ENCODE assay signal across 18 cellular contexts in the genomic region with DNA sequence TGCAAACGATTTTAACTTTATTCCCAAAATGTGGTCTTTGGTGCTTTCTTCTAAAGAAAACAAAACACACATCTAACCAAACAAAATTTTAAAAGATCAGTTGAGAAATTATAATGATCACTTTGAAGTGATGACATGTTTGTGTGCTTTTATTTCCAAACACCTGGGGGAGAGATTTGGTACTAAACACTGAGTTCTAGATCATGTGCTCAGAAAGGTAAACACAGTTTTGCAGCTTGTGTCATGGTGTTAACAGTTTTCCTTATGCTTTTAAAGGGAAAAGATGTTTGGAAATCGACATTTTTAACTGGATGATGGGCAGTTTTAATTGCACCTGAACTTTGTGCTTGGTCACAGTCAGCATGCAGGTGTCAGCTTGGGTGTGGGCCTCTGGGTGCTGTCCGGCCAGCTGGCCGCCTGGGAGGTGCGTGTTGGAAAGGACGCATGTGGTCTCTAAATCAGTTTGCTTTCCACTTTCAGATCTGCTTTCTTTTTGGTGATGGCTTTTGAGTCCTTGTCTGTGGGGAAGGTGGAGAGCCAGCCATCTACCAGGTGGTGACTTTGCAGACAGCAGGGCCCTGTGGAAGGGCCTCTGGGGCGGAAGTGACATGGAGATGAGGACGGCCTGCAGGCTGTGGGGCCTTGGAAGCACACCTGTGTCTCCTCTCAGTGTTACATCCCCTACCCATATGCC. TPM values are rescaled to one million over a fixed set of nuclear protein-coding genes. Genes with fewer than 3 reads are reported as not detected.
A peak's percentile ranks its signal among the peaks of the same experiment; 100 is the strongest.
DNase-seq lines count a peak whose midpoint lies in the region; ATAC-seq and TF ChIP-seq lines count a peak whose summit lies in the region.
"Had no signal": no experiment of that assay in that cellular context is flagged by ENCODE, and none has a peak within 500 bp of the region (broad histone marks: within the 10 kb centered on the region; RNA-seq: fewer than 3 reads in every experiment).

No MANE protein-coding gene starts in this region.

- H3K4me3 ChIP-seq in CD4-positive, alpha-beta memory T cell (ENCODE audit: low read length in 2 of 2), result no peak overlapping the region
- H3K4me3 ChIP-seq: thoracic aorta had no signal

- POLR2A ChIA-PET in CD4-positive, alpha-beta memory T cell (lab: Charles Lee; ENCODE audit: partially characterized antibody), result interaction anchor here (0.6 kb wide), 1 partner anchor 16 kb away, joined by 3 read pairs; no protein-coding TSS in a partner anchor
- POLR2A ChIA-PET in WTC11 (lab: Charles Lee), result no interaction called here

- peaks cover 31 to 61% (median 40%) of the 10 kb centered on the region in 4 donors for H3K4me1 Mint-ChIP-seq in CD4-positive, alpha-beta memory T cell
- peaks cover 27% of the 10 kb centered on the region for H3K4me1 Mint-ChIP-seq in WTC11
- H3K4me1 Mint-ChIP-seq in progenitor cell of endocrine pancreas (ENCODE audit: low read depth), result no peaks in the 10 kb centered on the region

- H3K9me3 ChIP-seq in CD4-positive, alpha-beta memory T cell (ENCODE audit: control insufficient read depth in 1 of 2, low read length in 2 of 2), result no peaks in the 10 kb centered on the region
- H3K9me3 ChIP-seq: thoracic aorta had no signal

- H3K36me3 Mint-ChIP-seq in CD4-positive, alpha-beta memory T cell, result peaks cover 61 to 86% of the 10 kb centered on the region in 2 donors
- H3K36me3 Mint-ChIP-seq in WTC11 (peaks cover 31% of the 10 kb centered on the region), progenitor cell of endocrine pancreas (ENCODE audit: insufficient read depth) (peaks cover 23% of the 10 kb centered on the region)

- H3K9me3 Mint-ChIP-seq in CD4-positive, alpha-beta memory T cell, result no peaks in the 10 kb centered on the region
- no peaks in the 10 kb centered on the region for H3K9me3 Mint-ChIP-seq in WTC11
- H3K9me3 Mint-ChIP-seq in progenitor cell of endocrine pancreas (ENCODE audit: low read depth), result no peaks in the 10 kb centered on the region
- H3K9me3 Mint-ChIP-seq: activated CD8-positive, alpha-beta T cell treated with anti-CD3 and anti-CD28 coated beads for 36 hours; activated T-helper 2 cell treated with anti-CD3 and anti-CD28 coated beads, Interferon-gamma antibody, Interleukin-2, Interleukin-4, amounts not matched to agents 10 μg/mL and 5 μg/mL and 100 μg/mL, durations not matched to agents 14 hours and 24 hours and 36 hours; H9 had no signal

- H3K27me3 Mint-ChIP-seq in CD4-positive, alpha-beta memory T cell, result no peaks in the 10 kb centered on the region
- H3K27me3 Mint-ChIP-seq in WTC11 (ENCODE audit: low read depth), result no peaks in the 10 kb centered on the region
- H3K27me3 Mint-ChIP-seq in progenitor cell of endocrine pancreas, result no peaks in the 10 kb centered on the region
- H3K27me3 Mint-ChIP-seq: activated CD8-positive, alpha-beta T cell treated with anti-CD3 and anti-CD28 coated beads for 36 hours; B cell had no signal

- intact Hi-C loops in CD4-positive, alpha-beta memory T cell (cut with micrococcal nuclease), result no loop called here

- H3K27me3 ChIP-seq in CD4-positive, alpha-beta memory T cell (ENCODE audit: insufficient read depth, low read length), result no peaks in the 10 kb centered on the region

- no peak for DNase-seq in CD4-positive, alpha-beta memory T cell
- DNase-seq in WTC11 (ENCODE audit: low spot score), result no peak
- peak; percentile 35 for DNase-seq in mesenteric fat pad (ENCODE audit: low spot score)
- no peak for DNase-seq in activated CD4-positive, alpha-beta T cell treated with anti-CD3 and anti-CD28 coated beads, Interleukin-2, amount 50 U/mL, for 1 hour
- DNase-seq in stimulated activated CD4-positive, alpha-beta T cell treated with anti-CD3 and anti-CD28 coated beads, Interleukin-15, amount 100 ng/mL, for 24 hours, result no peak
- DNase-seq in progenitor cell of endocrine pancreas (ENCODE audit: low spot score, unreplicated experiment), result no peak
- DNase-seq: activated CD8-positive, alpha-beta T cell treated with anti-CD3 and anti-CD28 coated beads for 36 hours; central memory CD4-positive, alpha-beta T cell; DMS 273 treated with DMSO at 0.1 percent for 48 hours; H9; NCI-H1105 treated with DMSO at 0.1 percent for 48 hours; stimulated activated CD4-positive, alpha-beta T cell treated with anti-CD3 and anti-CD28 coated beads, Interleukin-2, amount 100 ng/mL, for 48 hours had no signal

- ATAC-seq in GM21515 (IDR thresholded peaks at IDR 0.05; ENCODE audit: unreplicated experiment) (peak; percentile 64), WTC11 (no peak), GM18511 (IDR thresholded peaks at IDR 0.05; ENCODE audit: unreplicated experiment) (no peak)
- ATAC-seq: activated CD8-positive, alpha-beta T cell treated with anti-CD3 and anti-CD28 coated beads for 36 hours had no signal

- TF ChIP-seq CTCF in WTC11 (IDR thresholded peaks at IDR 0.05), result no peak
- no peak for TF ChIP-seq CTCF in progenitor cell of endocrine pancreas (IDR thresholded peaks at IDR 0.05; ENCODE audit: unreplicated experiment)

- peak overlapping the region in 4 of 7 donors; percentile 12 to 59 (median 16) for H3K27ac Mint-ChIP-seq in CD4-positive, alpha-beta memory T cell
- H3K27ac Mint-ChIP-seq in WTC11, result peak overlapping the region; percentile 69
- H3K27ac Mint-ChIP-seq in progenitor cell of endocrine pancreas, result no peak overlapping the region
- H3K27ac Mint-ChIP-seq: activated T-helper 2 cell treated with anti-CD3 and anti-CD28 coated beads, Interferon-gamma antibody, Interleukin-2, Interleukin-4, amounts not matched to agents 10 μg/mL and 5 μg/mL and 100 μg/mL, durations not matched to agents 14 hours and 24 hours and 36 hours; B cell had no signal

- no peak overlapping the region for H3K4me3 Mint-ChIP-seq in CD4-positive, alpha-beta memory T cell
- H3K4me3 Mint-ChIP-seq in WTC11, result no peak overlapping the region
- no peak overlapping the region for H3K4me3 Mint-ChIP-seq in progenitor cell of endocrine pancreas (ENCODE audit: low read depth)
- H3K4me3 Mint-ChIP-seq: activated CD8-positive, alpha-beta T cell treated with anti-CD3 and anti-CD28 coated beads for 36 hours; B cell; H9 had no signal

- H3K27ac ChIP-seq in CD4-positive, alpha-beta memory T cell (ENCODE audit: low read depth, low read length), result no peak overlapping the region
- H3K27ac ChIP-seq: RWPE1, thoracic aorta had no signal

- peaks cover 18% of the 10 kb centered on the region for H3K4me1 ChIP-seq in CD4-positive, alpha-beta memory T cell (ENCODE audit: insufficient read depth, low read length)

- CTCF ChIA-PET in CD4-positive, alpha-beta memory T cell (lab: Charles Lee; ENCODE audit: partially characterized antibody), result interaction anchor here (1.5 kb wide), 1 partner anchor 253 kb away, joined by 6 read pairs; no protein-coding TSS in a partner anchor
- CTCF ChIA-PET in WTC11 (lab: Charles Lee), result no interaction called here

- H3K36me3 ChIP-seq in CD4-positive, alpha-beta memory T cell (ENCODE audit: insufficient read depth, low read length), result peaks cover 61% of the 10 kb centered on the region

TF ChIP-seq in WTC11, 78 proteins besides CTCF, POLR2A, EP300 and RAD21 (continues in another document):
- TF ChIP-seq SP1 (CRISPR knock-in tag; conservative IDR thresholded peaks at IDR 0.05) (no peak), NR2C2 (CRISPR knock-in tag; IDR thresholded peaks at IDR 0.05) (no peak), ZNF232 (CRISPR knock-in tag; IDR thresholded peaks at IDR 0.05) (no peak), SMAD3 (CRISPR knock-in tag; IDR thresholded peaks at IDR 0.05; ENCODE audit: borderline replicate concordance) (no peak), IRF2 (CRISPR knock-in tag; IDR thresholded peaks at IDR 0.05; ENCODE audit: borderline replicate concordance, low read depth) (no peak), TCF7 (CRISPR knock-in tag; IDR thresholded peaks at IDR 0.05; ENCODE audit: low read depth) (no peak), ZNF423 (CRISPR knock-in tag; IDR thresholded peaks at IDR 0.05) (no peak)
- TF ChIP-seq, protein P1, sequence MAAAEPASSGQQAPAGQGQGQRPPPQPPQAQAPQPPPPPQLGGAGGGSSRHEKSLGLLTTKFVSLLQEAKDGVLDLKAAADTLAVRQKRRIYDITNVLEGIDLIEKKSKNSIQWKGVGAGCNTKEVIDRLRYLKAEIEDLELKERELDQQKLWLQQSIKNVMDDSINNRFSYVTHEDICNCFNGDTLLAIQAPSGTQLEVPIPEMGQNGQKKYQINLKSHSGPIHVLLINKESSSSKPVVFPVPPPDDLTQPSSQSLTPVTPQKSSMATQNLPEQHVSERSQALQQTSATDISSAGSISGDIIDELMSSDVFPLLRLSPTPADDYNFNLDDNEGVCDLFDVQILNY (CRISPR knock-in tag; IDR thresholded peaks at IDR 0.05), result no peak
- TF ChIP-seq, protein P2, sequence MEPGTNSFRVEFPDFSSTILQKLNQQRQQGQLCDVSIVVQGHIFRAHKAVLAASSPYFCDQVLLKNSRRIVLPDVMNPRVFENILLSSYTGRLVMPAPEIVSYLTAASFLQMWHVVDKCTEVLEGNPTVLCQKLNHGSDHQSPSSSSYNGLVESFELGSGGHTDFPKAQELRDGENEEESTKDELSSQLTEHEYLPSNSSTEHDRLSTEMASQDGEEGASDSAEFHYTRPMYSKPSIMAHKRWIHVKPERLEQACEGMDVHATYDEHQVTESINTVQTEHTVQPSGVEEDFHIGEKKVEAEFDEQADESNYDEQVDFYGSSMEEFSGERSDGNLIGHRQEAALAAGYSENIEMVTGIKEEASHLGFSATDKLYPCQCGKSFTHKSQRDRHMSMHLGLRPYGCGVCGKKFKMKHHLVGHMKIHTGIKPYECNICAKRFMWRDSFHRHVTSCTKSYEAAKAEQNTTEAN (CRISPR knock-in tag; IDR thresholded peaks at IDR 0.05), result no peak
- TF ChIP-seq, protein P3, sequence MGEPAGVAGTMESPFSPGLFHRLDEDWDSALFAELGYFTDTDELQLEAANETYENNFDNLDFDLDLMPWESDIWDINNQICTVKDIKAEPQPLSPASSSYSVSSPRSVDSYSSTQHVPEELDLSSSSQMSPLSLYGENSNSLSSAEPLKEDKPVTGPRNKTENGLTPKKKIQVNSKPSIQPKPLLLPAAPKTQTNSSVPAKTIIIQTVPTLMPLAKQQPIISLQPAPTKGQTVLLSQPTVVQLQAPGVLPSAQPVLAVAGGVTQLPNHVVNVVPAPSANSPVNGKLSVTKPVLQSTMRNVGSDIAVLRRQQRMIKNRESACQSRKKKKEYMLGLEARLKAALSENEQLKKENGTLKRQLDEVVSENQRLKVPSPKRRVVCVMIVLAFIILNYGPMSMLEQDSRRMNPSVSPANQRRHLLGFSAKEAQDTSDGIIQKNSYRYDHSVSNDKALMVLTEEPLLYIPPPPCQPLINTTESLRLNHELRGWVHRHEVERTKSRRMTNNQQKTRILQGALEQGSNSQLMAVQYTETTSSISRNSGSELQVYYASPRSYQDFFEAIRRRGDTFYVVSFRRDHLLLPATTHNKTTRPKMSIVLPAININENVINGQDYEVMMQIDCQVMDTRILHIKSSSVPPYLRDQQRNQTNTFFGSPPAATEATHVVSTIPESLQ (CRISPR knock-in tag; IDR thresholded peaks at IDR 0.05), result no peak

RNA-seq across cellular contexts. Expression of a gene that starts 59.2 kb away (rescaled TPM):
- total RNA-seq in CD4-positive, alpha-beta memory T cell, result 10 to 100 TPM; 41.7 to 42.5 TPM
- polyA plus RNA-seq in CD4-positive, alpha-beta memory T cell, result 10 to 100 TPM; 14.2 to 18.0 TPM
- 10.4 to 13.6 TPM (median 11.8 TPM) in 3 replicates for total RNA-seq in WTC11 (2021)
- total RNA-seq in mesenteric fat pad, result 17.1 TPM
- total RNA-seq in progenitor cell of endocrine pancreas, result 17.4 and 18.7 TPM in 2 replicates
